1 cellular context compared by ENCODE assay signal in the genomic region with DNA sequence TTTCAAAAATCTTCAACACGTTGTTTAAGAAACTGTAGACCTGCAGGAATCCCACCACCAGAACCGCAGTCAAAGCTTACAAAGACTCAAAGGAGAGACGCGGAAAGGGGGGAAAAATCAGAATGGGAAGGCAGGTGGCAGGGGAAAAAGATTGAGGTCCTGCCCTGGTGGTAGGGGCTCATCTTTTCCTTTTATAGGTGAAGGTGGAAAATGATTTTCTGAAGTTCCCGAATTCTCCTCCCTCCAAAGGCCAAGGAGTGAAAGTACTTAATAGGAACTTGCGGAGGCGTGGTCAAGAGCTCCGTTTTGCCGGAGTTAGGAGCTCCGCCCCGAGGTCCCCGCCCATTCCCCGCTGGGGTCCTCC.
TF ChIP-seq lines count a peak whose summit lies in the region.

No MANE protein-coding gene starts in this region.

TF ChIP-seq in GM23338, 12 proteins besides CTCF, POLR2A, EP300 and RAD21 (continued from another document):
- no peak for TF ChIP-seq EZH2 (IDR thresholded peaks at IDR 0.05; ENCODE audit: low read depth, unreplicated experiment)
- TF ChIP-seq POLR2AphosphoS5 (IDR thresholded peaks at IDR 0.05; ENCODE audit: low read depth), result no peak
